9 cellular contexts compared by ENCODE assay signal in the genomic region with DNA sequence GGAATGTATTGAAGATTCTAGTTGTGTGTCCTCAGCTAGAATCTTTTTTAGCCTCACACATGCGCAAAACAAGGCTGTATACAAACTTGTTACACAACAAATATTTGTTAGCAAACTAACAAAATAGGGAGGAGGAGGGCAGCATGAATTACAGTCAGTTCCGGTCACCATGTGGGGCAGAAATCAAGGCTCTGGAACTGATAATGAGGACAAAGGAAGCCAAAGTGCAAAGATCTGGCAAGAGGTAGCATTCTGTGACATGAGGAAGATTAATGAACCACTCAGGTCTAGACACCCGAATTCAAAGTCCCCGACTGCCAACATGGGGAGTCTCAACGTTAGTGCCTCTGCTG. TPM values are rescaled to one million over a fixed set of nuclear protein-coding genes. Genes with fewer than 3 reads are reported as not detected.
DNase-seq lines count a peak whose midpoint lies in the region; ATAC-seq and TF ChIP-seq lines count a peak whose summit lies in the region.
"Had no signal": no experiment of that assay in that cellular context is flagged by ENCODE, and none has a peak within 500 bp of the region (broad histone marks: within the 10 kb centered on the region; RNA-seq: fewer than 3 reads in every experiment).

No MANE protein-coding gene starts in this region.

- no peak overlapping the region for H4K8ac ChIP-seq in neuronal stem cell (ENCODE audit: low read depth, low read length)

- peak; percentile 6 for ATAC-seq in body of pancreas
- no peak for ATAC-seq in GM21515 (IDR thresholded peaks at IDR 0.05; ENCODE audit: unreplicated experiment)

- H2BK5ac ChIP-seq in neuronal stem cell (ENCODE audit: low read length): no peak overlapping the region

- no peak overlapping the region for H3K9ac ChIP-seq in neuronal stem cell (ENCODE audit: low read depth, low read length, poor library complexity)

- no peak for TF ChIP-seq POLR2A in body of pancreas (IDR thresholded peaks at IDR 0.05)

- no peak overlapping the region for H3K14ac ChIP-seq in neuronal stem cell (ENCODE audit: low read length)

- H3K36me3 ChIP-seq in body of pancreas (replicated peaks in 1 of 2; ENCODE audit: insufficient read depth in 1 of 2, low read depth in 2 of 2) (peaks cover 21 to 34% of the 10 kb centered on the region in 2 donors), muscle layer of duodenum (ENCODE audit: control insufficient read depth in 1 of 2, insufficient read depth in 2 of 2, low read length in 2 of 2) (peaks cover 28 to 37% of the 10 kb centered on the region in 2 donors), neuronal stem cell (replicated peaks in 1 of 2; ENCODE audit: control insufficient read depth in 2 of 2, insufficient read depth in 2 of 2, low read length in 2 of 2) (peaks cover 15 to 47% of the 10 kb centered on the region in 2 donors)

- H3K9me3 ChIP-seq in body of pancreas (no peaks in the 10 kb centered on the region), muscle layer of duodenum (ENCODE audit: control insufficient read depth in 1 of 2, low read length in 2 of 2) (no peaks in the 10 kb centered on the region), neuronal stem cell (replicated peaks in 1 of 2; ENCODE audit: control insufficient read depth in 2 of 2, insufficient read depth in 1 of 2, low read depth in 1 of 2, low read length in 2 of 2) (no peaks in the 10 kb centered on the region)

- intact Hi-C loops in body of pancreas (cut with DNase I): no loop called here

- no peak overlapping the region for H2BK15ac ChIP-seq in neuronal stem cell (ENCODE audit: low read length)

- no peak overlapping the region for H3K23ac ChIP-seq in neuronal stem cell (ENCODE audit: low read depth, low read length, poor library complexity)

- H3K18ac ChIP-seq in neuronal stem cell (ENCODE audit: low read length): no peak overlapping the region

- H3K27ac ChIP-seq in 22Rv1 (peak overlapping the region; percentile 100), HL-60 (replicated peaks) (peak overlapping the region; percentile 76), body of pancreas (peak overlapping the region; percentile 92 to 100 (median 96)), muscle layer of duodenum (ENCODE audit: low read length) (peak overlapping the region; percentile 94), neuronal stem cell (replicated peaks; ENCODE audit: low read length) (no peak overlapping the region)

- H3K27me3 ChIP-seq in HL-60 (ENCODE audit: insufficient read depth, poor library complexity, severe bottlenecking) (no peaks in the 10 kb centered on the region), body of pancreas (no peaks in the 10 kb centered on the region), muscle layer of duodenum (ENCODE audit: low read depth, low read length) (no peaks in the 10 kb centered on the region), neuronal stem cell (ENCODE audit: control insufficient read depth in 3 of 3, insufficient read depth in 3 of 3, low read depth in 1 of 3, low read length in 3 of 3) (no peaks in the 10 kb centered on the region)

- H3K4me3 ChIP-seq in HL-60 (replicated peaks; ENCODE audit: insufficient read depth, low read length) (peak overlapping the region; percentile 72), body of pancreas (no peak overlapping the region), muscle layer of duodenum (ENCODE audit: low read depth in 1 of 2, low read length in 2 of 2) (peak overlapping the region; percentile 63 to 79), neuronal stem cell (ENCODE audit: low read length in 2 of 2) (peak overlapping the region in 1 of 2 donors; percentile 66)

- H2AK5ac ChIP-seq in neuronal stem cell (ENCODE audit: low read depth, low read length): no peak overlapping the region

- H3K4me1 ChIP-seq in body of pancreas: peaks cover 49% of the 10 kb centered on the region
- H3K4me1 ChIP-seq in muscle layer of duodenum (ENCODE audit: control insufficient read depth in 1 of 2, insufficient read depth in 2 of 2, low read length in 2 of 2): peaks cover 8 to 35% of the 10 kb centered on the region in 2 donors
- peaks cover 1 to 9% of the 10 kb centered on the region in 2 donors for H3K4me1 ChIP-seq in neuronal stem cell (ENCODE audit: control insufficient read depth in 2 of 2, insufficient read depth in 1 of 2, low read depth in 1 of 2, low read length in 2 of 2)

- no peak overlapping the region for H3K4me2 ChIP-seq in neuronal stem cell (ENCODE audit: insufficient read depth, low read length, poor library complexity, severe bottlenecking)

- H2BK12ac ChIP-seq in neuronal stem cell (ENCODE audit: low read length): no peak overlapping the region

- no peak overlapping the region for H3K4ac ChIP-seq in neuronal stem cell (ENCODE audit: low read length)

- DNase-seq in HL-60 (ENCODE audit: low read depth in 1 of 2, low spot score in 1 of 2): no peak
- peak in 1 of 4 donors; percentile 64 for DNase-seq in body of pancreas
- DNase-seq in NCI-H345 (lab: John Stamatoyannopoulos, UW): no peak
- DNase-seq in globus pallidus (ENCODE audit: low spot score): no peak
- no peak for DNase-seq in neuronal stem cell (ENCODE audit: low spot score)
- DNase-seq: NCI-H1930 had no signal

- WGBS in body of pancreas, 2 donors: 6 to 8% methylated on average over 5 of the region's 5 CpGs
- no CpG with 5 or more reads among the region's 5 CpGs for WGBS in neuronal stem cell (ENCODE audit: extremely low coverage in 2 of 2, insufficient read length in 2 of 2, insufficient replicate concordance in 1 of 2), 2 donors

- H4K91ac ChIP-seq in neuronal stem cell (ENCODE audit: low read depth, low read length, poor library complexity): no peak overlapping the region

- H2AFZ ChIP-seq in neuronal stem cell (ENCODE audit: low read length): no peak overlapping the region

- TF ChIP-seq CTCF in 22Rv1 (IDR thresholded peaks at IDR 0.05) (no peak), HL-60 (IDR thresholded peaks at IDR 0.05; ENCODE audit: insufficient read depth, low read length) (no peak), body of pancreas (IDR thresholded peaks at IDR 0.05) (peak in 1 of 7 experiments; percentile 6)

- no peaks in the 10 kb centered on the region for H3K79me1 ChIP-seq in neuronal stem cell (ENCODE audit: low read depth, low read length)

- no peak overlapping the region for H2BK120ac ChIP-seq in neuronal stem cell (ENCODE audit: low read depth, low read length)

RNA-seq across cellular contexts. Expression of a gene that starts 1.9 kb away (rescaled TPM):
- 100 to 1,000 TPM; 143 to 166 TPM for total RNA-seq in body of pancreas
- polyA plus RNA-seq in neuronal stem cell (2013, experiment 1 of 2): 19.4 TPM
- 19.4 TPM for polyA plus RNA-seq in neuronal stem cell (2013, experiment 2 of 2)

RNA-seq across cellular contexts. Expression of a gene that starts 40.1 kb away (rescaled TPM):
- 10 to 100 TPM; 11.4 to 13.8 TPM for total RNA-seq in body of pancreas
- polyA plus RNA-seq in neuronal stem cell (2013, experiment 1 of 2): 23.4 TPM
- 22.3 TPM for polyA plus RNA-seq in neuronal stem cell (2013, experiment 2 of 2)

RNA-seq across cellular contexts. Expression of a gene that starts 48.1 kb away (rescaled TPM):
- total RNA-seq in body of pancreas: 10 to 100 TPM; 34.0 to 53.4 TPM
- polyA plus RNA-seq in neuronal stem cell (2013, experiment 1 of 2): 47.8 TPM
- polyA plus RNA-seq in neuronal stem cell (2013, experiment 2 of 2): 48.3 TPM

RNA-seq across cellular contexts. Expression of a gene that starts 53.1 kb away (rescaled TPM):
- 10 to 100 TPM; 20.4 to 50.3 TPM for total RNA-seq in body of pancreas
- 22.9 TPM for polyA plus RNA-seq in neuronal stem cell (2013, experiment 1 of 2)
- 21.5 TPM for polyA plus RNA-seq in neuronal stem cell (2013, experiment 2 of 2)

Comparison
In these comparisons a context has a peak if more than half of its experiments do, and no peak if none do; other contexts are left out.
1. H3K4me3 ChIP-seq: peak in HL-60 (single experiment) and muscle layer of duodenum (2 of 2); none in body of pancreas (0 of 2).